Comparison of ENCODE assay signal across 24 cellular contexts in genomic region chr6:122998403-122998965, GRCh38. TPM values are rescaled to one million over a fixed set of nuclear protein-coding genes. Genes with fewer than 3 reads are reported as not detected.
"Had no signal": no experiment of that assay in that cellular context is flagged by ENCODE, and none has a peak within 500 bp of the region (broad histone marks: within the 10 kb centered on the region; RNA-seq: fewer than 3 reads in every experiment).

No MANE protein-coding gene starts in this region.

- DNase-seq: activated CD4-positive, alpha-beta T cell treated with anti-CD3 and anti-CD28 coated beads, Interleukin-2, amount 10 ng/mL, durations not matched to agents 7 days and 5 days; activated CD4-positive, CD25-positive, alpha-beta regulatory T cell treated with anti-CD3 and anti-CD28 coated beads, Interleukin-2, amount 50 U/mL, for 72 hours; activated CD8-positive, alpha-beta memory T cell treated with anti-CD3 and anti-CD28 coated beads, Interleukin-2, amount 10 ng/mL, durations not matched to agents 7 days and 5 days; activated CD8-positive, alpha-beta T cell treated with anti-CD3 and anti-CD28 coated beads for 36 hours; activated gamma-delta T cell; activated T-cell treated with anti-CD3 and anti-CD28 coated beads for 4 hours; body of pancreas; dermis blood vessel endothelial cell; effector memory CD4-positive, alpha-beta T cell; hippocampal formation; left ventricle myocardium inferior; naive thymus-derived CD4-positive, alpha-beta T cell; stimulated activated CD4-positive, alpha-beta T cell treated with anti-CD3 and anti-CD28 coated beads, Interleukin-1b, Interleukin-23, amount 100 ng/mL, for 48 hours; stimulated activated naive CD8-positive, alpha-beta T cell treated with anti-CD3 and anti-CD28 coated beads, Interleukin-15, amount 100 ng/mL, for 72 hours; tibial artery; WERI-Rb-1 had no signal

- H3K9me3 ChIP-seq: body of pancreas, esophagus muscularis mucosa, left ventricle myocardium inferior, prostate gland, right atrium auricular region, tibial artery had no signal

- H3K27ac ChIP-seq: body of pancreas, esophagus muscularis mucosa, left ventricle myocardium inferior, prostate gland, right atrium auricular region, tibial artery, WERI-Rb-1 had no signal

- H3K4me1 ChIP-seq: prostate gland had no signal

- H3K27ac Mint-ChIP-seq: activated CD4-positive, alpha-beta T cell treated with anti-CD3 and anti-CD28 coated beads, Interleukin-2, amount 10 ng/mL, durations not matched to agents 7 days and 5 days; activated CD8-positive, alpha-beta memory T cell treated with anti-CD3 and anti-CD28 coated beads, Interleukin-2, amount 10 ng/mL, durations not matched to agents 7 days and 5 days; activated CD8-positive, alpha-beta T cell treated with anti-CD3 and anti-CD28 coated beads for 36 hours; activated naive CD4-positive, alpha-beta T cell treated with anti-CD3 and anti-CD28 coated beads, Interleukin-2, amount 50 U/mL, for 24 hours; activated T-helper 1 cell treated with anti-CD3 and anti-CD28 coated beads, Interleukin-12 subunit alpha, Interleukin-12 subunit beta, Interleukin-2, Interleukin-4 antibody, amounts not matched to agents 30 ng/mL and 10 ng/mL and 1 ng/mL, durations not matched to agents 14 hours and 24 hours and 36 hours; naive thymus-derived CD4-positive, alpha-beta T cell; stimulated activated effector memory CD8-positive, alpha-beta T cell treated with anti-CD3 and anti-CD28 coated beads, Interleukin-12 subunit alpha, Interleukin-12 subunit beta, amount 100 ng/mL, for 72 hours; stimulated activated naive CD8-positive, alpha-beta T cell treated with anti-CD3 and anti-CD28 coated beads, Interleukin-15, amount 100 ng/mL, for 72 hours had no signal

- H3K4me1 Mint-ChIP-seq: activated CD8-positive, alpha-beta memory T cell treated with anti-CD3 and anti-CD28 coated beads, Interleukin-2, amount 10 ng/mL, durations not matched to agents 7 days and 5 days; stimulated activated effector memory CD8-positive, alpha-beta T cell treated with anti-CD3 and anti-CD28 coated beads, Interleukin-12 subunit alpha, Interleukin-12 subunit beta, amount 100 ng/mL, for 72 hours had no signal

- H3K9me3 Mint-ChIP-seq: activated CD4-positive, alpha-beta T cell treated with anti-CD3 and anti-CD28 coated beads, Interleukin-2, amount 10 ng/mL, durations not matched to agents 7 days and 5 days; activated CD8-positive, alpha-beta T cell treated with anti-CD3 and anti-CD28 coated beads for 36 hours; activated naive CD4-positive, alpha-beta T cell treated with anti-CD3 and anti-CD28 coated beads, Interleukin-2, amount 50 U/mL, for 24 hours; activated T-helper 1 cell treated with anti-CD3 and anti-CD28 coated beads, Interleukin-12 subunit alpha, Interleukin-12 subunit beta, Interleukin-2, Interleukin-4 antibody, amounts not matched to agents 30 ng/mL and 10 ng/mL and 1 ng/mL, durations not matched to agents 14 hours and 24 hours and 36 hours had no signal

- H3K4me3 Mint-ChIP-seq: activated CD4-positive, alpha-beta T cell treated with anti-CD3 and anti-CD28 coated beads, Interleukin-2, amount 10 ng/mL, durations not matched to agents 7 days and 5 days; activated CD8-positive, alpha-beta memory T cell treated with anti-CD3 and anti-CD28 coated beads, Interleukin-2, amount 10 ng/mL, durations not matched to agents 7 days and 5 days; activated CD8-positive, alpha-beta T cell treated with anti-CD3 and anti-CD28 coated beads for 36 hours; activated naive CD4-positive, alpha-beta T cell treated with anti-CD3 and anti-CD28 coated beads, Interleukin-2, amount 50 U/mL, for 24 hours; activated T-helper 1 cell treated with anti-CD3 and anti-CD28 coated beads, Interleukin-12 subunit alpha, Interleukin-12 subunit beta, Interleukin-2, Interleukin-4 antibody, amounts not matched to agents 30 ng/mL and 10 ng/mL and 1 ng/mL, durations not matched to agents 14 hours and 24 hours and 36 hours; naive thymus-derived CD4-positive, alpha-beta T cell; stimulated activated effector memory CD8-positive, alpha-beta T cell treated with anti-CD3 and anti-CD28 coated beads, Interleukin-12 subunit alpha, Interleukin-12 subunit beta, amount 100 ng/mL, for 72 hours; stimulated activated naive CD8-positive, alpha-beta T cell treated with anti-CD3 and anti-CD28 coated beads, Interleukin-15, amount 100 ng/mL, for 72 hours had no signal

- ATAC-seq: activated CD8-positive, alpha-beta memory T cell treated with anti-CD3 and anti-CD28 coated beads, Interleukin-2, amount 10 ng/mL, durations not matched to agents 7 days and 5 days; activated CD8-positive, alpha-beta T cell treated with anti-CD3 and anti-CD28 coated beads for 36 hours; body of pancreas; naive thymus-derived CD4-positive, alpha-beta T cell; stimulated activated effector memory CD8-positive, alpha-beta T cell treated with anti-CD3 and anti-CD28 coated beads, Interleukin-12 subunit alpha, Interleukin-12 subunit beta, amount 100 ng/mL, for 72 hours; stimulated activated naive CD8-positive, alpha-beta T cell treated with anti-CD3 and anti-CD28 coated beads, Interleukin-15, amount 100 ng/mL, for 72 hours had no signal

- H3K36me3 Mint-ChIP-seq: activated naive CD4-positive, alpha-beta T cell treated with anti-CD3 and anti-CD28 coated beads, Interleukin-2, amount 50 U/mL, for 24 hours; stimulated activated effector memory CD8-positive, alpha-beta T cell treated with anti-CD3 and anti-CD28 coated beads, Interleukin-12 subunit alpha, Interleukin-12 subunit beta, amount 100 ng/mL, for 72 hours had no signal

- H3K4me3 ChIP-seq: body of pancreas, esophagus muscularis mucosa, left ventricle myocardium inferior, right atrium auricular region, tibial artery had no signal

- H3K36me3 ChIP-seq: esophagus muscularis mucosa, left ventricle myocardium inferior, prostate gland, right atrium auricular region, tibial artery, WERI-Rb-1 had no signal

RNA-seq across cellular contexts. Expression of gene CLVS2, which starts 2.4 kb away (rescaled TPM):
- total RNA-seq: activated CD4-positive, alpha-beta T cell treated with anti-CD3 and anti-CD28 coated beads, Interleukin-2, amount 10 ng/mL, durations not matched to agents 7 days and 5 days; activated CD8-positive, alpha-beta memory T cell treated with anti-CD3 and anti-CD28 coated beads, Interleukin-2, amount 10 ng/mL, durations not matched to agents 7 days and 5 days; activated CD8-positive, alpha-beta T cell treated with anti-CD3 and anti-CD28 coated beads for 36 hours; activated T-helper 1 cell treated with anti-CD3 and anti-CD28 coated beads, Interleukin-12 subunit alpha, Interleukin-12 subunit beta, Interleukin-2, Interleukin-4 antibody, amounts not matched to agents 30 ng/mL and 10 ng/mL and 1 ng/mL, durations not matched to agents 14 hours and 24 hours and 36 hours; dermis blood vessel endothelial cell; lung microvascular endothelial cell; naive thymus-derived CD4-positive, alpha-beta T cell; osteocyte; right atrium auricular region had no signal
